ENCODE assay signal across 15 cellular contexts in genomic region chr11:69867076-69868002, GRCh38. TPM values are rescaled to one million over a fixed set of nuclear protein-coding genes. Genes with fewer than 3 reads are reported as not detected.
DNase-seq lines count a peak whose midpoint lies in the region; ATAC-seq and TF ChIP-seq lines count a peak whose summit lies in the region.
"Had no signal": no experiment of that assay in that cellular context is flagged by ENCODE, and none has a peak within 500 bp of the region (broad histone marks: within the 10 kb centered on the region; RNA-seq: fewer than 3 reads in every experiment).

No MANE protein-coding gene starts in this region.

- peaks cover 6% of the 10 kb centered on the region; the same call in 1 of the 2 replicates for H3K9me1 ChIP-seq in IMR-90 (ENCODE audit: insufficient read depth, low read length)

- H3K4me3 ChIP-seq in IMR-90 (ENCODE audit: insufficient read depth, low read depth, low read length) (no peak overlapping the region), coronary artery (no peak overlapping the region), vagina (no peak overlapping the region), MM.1S (ENCODE audit: low read length) (no peak overlapping the region)
- H3K4me3 ChIP-seq: ascending aorta had no signal

- in situ Hi-C loops in IMR-90 (cut with MboI; ENCODE audit: low sequenced_read_pairs): no loop called here

- 73% methylated on average over 17 of the region's 30 CpGs; no CpG with 5 or more reads in 1 of the 2 experiments for WGBS in IMR-90 (ENCODE audit: extremely low coverage in 2 of 2, insufficient read length in 1 of 2), 2 experiments

- peaks cover 82% of the 10 kb centered on the region for H3K4me1 Mint-ChIP-seq in nephron progenitor cell
- H3K4me1 Mint-ChIP-seq: stimulated activated memory B cell treated with anti-CD40 and anti-IgM and Interleukin-4, amounts not matched to agents 10 μg/mL and 1 μg/mL and 100 μg/mL, for 72 hours had no signal

- H3K4me1 ChIP-seq in IMR-90 (ENCODE audit: control insufficient read depth, insufficient read depth, low read length) (peaks cover 2% of the 10 kb centered on the region; the same call in 1 of the 2 replicates), vagina (no peaks in the 10 kb centered on the region), MM.1S (ENCODE audit: low read length) (no peaks in the 10 kb centered on the region)
- H3K4me1 ChIP-seq: ascending aorta had no signal

- intact Hi-C loops in IMR-90 (cut with micrococcal nuclease): no loop called here
- intact Hi-C loops in vagina (cut with DNase I): no loop called here

- POLR2A ChIA-PET in IMR-90 (lab: Charles Lee; ENCODE audit: unreplicated experiment): no interaction called here

- dilution Hi-C loops in IMR-90 (cut with HindIII; ENCODE audit: low sequenced_read_pairs, unreplicated experiment): no loop called here

- H3K56ac ChIP-seq in IMR-90 (ENCODE audit: extremely low read depth, insufficient read depth, low read length): no peak overlapping the region

- no peaks in the 10 kb centered on the region for H3K9me3 Mint-ChIP-seq in nephron progenitor cell
- H3K9me3 Mint-ChIP-seq: CD4-positive, alpha-beta T cell had no signal

- TF ChIP-seq POLR2A in IMR-90 (IDR thresholded peaks at IDR 0.05; ENCODE audit: low read depth, low read length) (no peak), vagina (IDR thresholded peaks at IDR 0.05) (no peak)

- peak overlapping the region; percentile 9 for H3K27ac Mint-ChIP-seq in nephron progenitor cell
- H3K27ac Mint-ChIP-seq: CD4-positive, alpha-beta T cell; stimulated activated memory B cell treated with anti-CD40 and anti-IgM and Interleukin-4, amounts not matched to agents 10 μg/mL and 1 μg/mL and 100 μg/mL, for 72 hours had no signal

- H3K4me3 Mint-ChIP-seq in nephron progenitor cell: peak overlapping the region; percentile 12
- H3K4me3 Mint-ChIP-seq: CD4-positive, alpha-beta T cell; stimulated activated memory B cell treated with anti-CD40 and anti-IgM and Interleukin-4, amounts not matched to agents 10 μg/mL and 1 μg/mL and 100 μg/mL, for 72 hours had no signal

- no peaks in the 10 kb centered on the region for H3K79me1 ChIP-seq in IMR-90 (ENCODE audit: low read depth in 1 of 2, low read length in 2 of 2)

- H3K23ac ChIP-seq in IMR-90 (ENCODE audit: low read depth, low read length): no peak overlapping the region

- H4K5ac ChIP-seq in IMR-90 (ENCODE audit: low read depth, low read length): no peak overlapping the region

- H3K18ac ChIP-seq in IMR-90 (ENCODE audit: low read depth, low read length): no peak overlapping the region

- H4K20me1 ChIP-seq in IMR-90 (ENCODE audit: insufficient read depth, low read length) (no peaks in the 10 kb centered on the region), MM.1S (ENCODE audit: insufficient read depth, low read length) (no peaks in the 10 kb centered on the region)

- H3K36me3 Mint-ChIP-seq in nephron progenitor cell (ENCODE audit: low read depth): no peaks in the 10 kb centered on the region
- H3K36me3 Mint-ChIP-seq: stimulated activated memory B cell treated with anti-CD40 and anti-IgM and Interleukin-4, amounts not matched to agents 10 μg/mL and 1 μg/mL and 100 μg/mL, for 72 hours had no signal

- H2BK15ac ChIP-seq in IMR-90 (ENCODE audit: low read depth, low read length): no peak overlapping the region

- H2BK5ac ChIP-seq in IMR-90 (ENCODE audit: low read depth, low read length, poor library complexity, severe bottlenecking): no peak overlapping the region

- TF ChIP-seq CTCF in IMR-90 (conservative IDR thresholded peaks at IDR 0.05; ENCODE audit: low read depth, low read length) (no peak), coronary artery (IDR thresholded peaks at IDR 0.05) (no peak), nephron progenitor cell (IDR thresholded peaks at IDR 0.05) (no peak), vagina (IDR thresholded peaks at IDR 0.05) (no peak), MM.1S (IDR thresholded peaks at IDR 0.05; ENCODE audit: low read length) (no peak)

- H2AK9ac ChIP-seq in IMR-90 (replicated peaks; ENCODE audit: low read depth, low read length, poor library complexity): peak overlapping the region; percentile 66

- H3K4ac ChIP-seq in IMR-90 (ENCODE audit: low read depth, low read length): no peak overlapping the region

- BruUV-seq in IMR-90 (replicated peaks; lab: Mats Ljungman, UMichigan): no TSS peak

- no peak overlapping the region for H4K91ac ChIP-seq in IMR-90 (ENCODE audit: insufficient read depth, low read depth, low read length)

- H3K4me2 ChIP-seq in IMR-90 (ENCODE audit: low read depth, low read length): no peak overlapping the region
- no peak overlapping the region for H3K4me2 ChIP-seq in MM.1S (ENCODE audit: low read depth, low read length)

- ATAC-seq in IMR-90 (ENCODE audit: low read depth): no peak
- ATAC-seq: stimulated activated memory B cell treated with anti-CD40 and anti-IgM and Interleukin-4, amounts not matched to agents 10 μg/mL and 1 μg/mL and 100 μg/mL, for 72 hours had no signal

- CTCF ChIA-PET in IMR-90 (lab: Yijun Ruan, JAX): no interaction called here

- 0 out of 2 replicates have a peak overlapping the region, but pooled peaks have one; percentile 14 for H2AK5ac ChIP-seq in IMR-90 (ENCODE audit: low read depth, low read length)

- H3K36me3 ChIP-seq in IMR-90 (ENCODE audit: control insufficient read depth, insufficient read depth, low read length): no peaks in the 10 kb centered on the region
- no peaks in the 10 kb centered on the region for H3K36me3 ChIP-seq in vagina
- no peaks in the 10 kb centered on the region for H3K36me3 ChIP-seq in MM.1S (replicated peaks; ENCODE audit: insufficient read depth, low read length)
- H3K36me3 ChIP-seq: ascending aorta, WERI-Rb-1 had no signal

- no peak overlapping the region for H2BK20ac ChIP-seq in IMR-90 (ENCODE audit: low read depth, low read length)

- no peak overlapping the region for H2BK120ac ChIP-seq in IMR-90 (ENCODE audit: low read depth, low read length)

- H3K79me2 ChIP-seq in MM.1S (ENCODE audit: low read length): no peaks in the 10 kb centered on the region

- H3K27ac ChIP-seq in IMR-90 (ENCODE audit: insufficient read depth, low read length) (no peak overlapping the region), coronary artery (no peak overlapping the region), vagina (no peak overlapping the region), MM.1S (ENCODE audit: low read length) (no peak overlapping the region)
- H3K27ac ChIP-seq: ascending aorta, WERI-Rb-1 had no signal

- H3K9me3 ChIP-seq in IMR-90 (ENCODE audit: control insufficient read depth, insufficient read depth, low read length): no peaks in the 10 kb centered on the region
- H3K9me3 ChIP-seq in vagina: no peaks in the 10 kb centered on the region
- no peaks in the 10 kb centered on the region for H3K9me3 ChIP-seq in MM.1S (replicated peaks; ENCODE audit: insufficient read depth, low read length)
- H3K9me3 ChIP-seq: ascending aorta had no signal

- DNase-seq in EH (ENCODE audit: low read depth): peak; percentile 45
- peak; percentile 53 for DNase-seq in IMR-90
- peak; percentile 69 for DNase-seq in coronary artery (ENCODE audit: low spot score)
- DNase-seq in nephron progenitor cell: no peak
- no peak for DNase-seq in vagina (ENCODE audit: extremely low spot score in 2 of 2)
- no peak for DNase-seq in stimulated activated CD4-positive, alpha-beta T cell treated with anti-CD3 and anti-CD28 coated beads, Interleukin-2, amount 100 ng/mL, for 24 hours
- no peak for DNase-seq in MM.1S
- no peak for DNase-seq in DMS79 (lab: John Stamatoyannopoulos, UW)
- DNase-seq: CD4-positive, alpha-beta T cell; HCEC 1CT; NCI-H446 treated with DMSO at 0.1 percent for 48 hours; SIG-M5; WERI-Rb-1 had no signal

- no peaks in the 10 kb centered on the region for H3K9me2 ChIP-seq in MM.1S (replicated peaks; ENCODE audit: insufficient read depth, low read length)

- H3F3A ChIP-seq in MM.1S (ENCODE audit: insufficient read depth, low read length): no peaks in the 10 kb centered on the region

- H4K8ac ChIP-seq in IMR-90 (ENCODE audit: low read depth in 2 of 2, low read length in 2 of 2): no peak overlapping the region

- H3K27me3 Mint-ChIP-seq in nephron progenitor cell (ENCODE audit: low read depth, poor library complexity): peaks cover 16% of the 10 kb centered on the region

- H3K9ac ChIP-seq in IMR-90 (ENCODE audit: low read depth, low read length): no peak overlapping the region
- no peak overlapping the region for H3K9ac ChIP-seq in MM.1S (ENCODE audit: low read length)

- no peak overlapping the region for H3K14ac ChIP-seq in IMR-90 (replicated peaks; ENCODE audit: low read depth, low read length)

- no peak for TF ChIP-seq RAD21 in IMR-90 (IDR thresholded peaks at IDR 0.05; ENCODE audit: low read length)

- peaks cover 48% of the 10 kb centered on the region for H3K27me3 ChIP-seq in IMR-90 (ENCODE audit: control insufficient read depth, insufficient read depth, low read length)
- no peaks in the 10 kb centered on the region for H3K27me3 ChIP-seq in vagina
- H3K27me3 ChIP-seq in MM.1S (replicated peaks; ENCODE audit: insufficient read depth, low read length): peaks cover 88% of the 10 kb centered on the region
- H3K27me3 ChIP-seq: ascending aorta had no signal

- H2AFZ ChIP-seq in IMR-90 (replicated peaks; ENCODE audit: low read length, poor library complexity) (peak overlapping the region; percentile 70), MM.1S (ENCODE audit: low read length) (no peak overlapping the region)

TF ChIP-seq in IMR-90, 13 proteins besides CTCF, POLR2A, EP300 and RAD21 (continues in another document):
- TF ChIP-seq CEBPB (IDR thresholded peaks at IDR 0.05; ENCODE audit: low read depth, low read length): no peak
- TF ChIP-seq MAZ (IDR thresholded peaks at IDR 0.05; ENCODE audit: borderline replicate concordance, low read depth, low read length): no peak
- TF ChIP-seq MAFK (IDR thresholded peaks at IDR 0.05; ENCODE audit: low read depth, low read length): no peak
- no peak for TF ChIP-seq CHD1 (IDR thresholded peaks at IDR 0.05; ENCODE audit: low read depth, low read length)
- no peak for TF ChIP-seq RFX5 (IDR thresholded peaks at IDR 0.05; ENCODE audit: low read depth, low read length)
- TF ChIP-seq USF2 (IDR thresholded peaks at IDR 0.05; ENCODE audit: low read depth, low read length): no peak
- TF ChIP-seq MXI1 (IDR thresholded peaks at IDR 0.05; ENCODE audit: borderline replicate concordance, low read depth, low read length): no peak
- TF ChIP-seq SMC3 (IDR thresholded peaks at IDR 0.05; ENCODE audit: low read depth, low read length): no peak

RNA-seq across cellular contexts. Expression of gene FGF3, which starts 48.1 kb away (rescaled TPM):
- total RNA-seq in IMR-90 (2012; rRNA removed) (not detected in 2 replicates), vagina (not detected)
- not detected in 2 replicates for polyA plus RNA-seq in IMR-90 (2012; rRNA removed)
- polyA plus RNA-seq in IMR-90 (2012; cell fraction: cytosol; rRNA removed): not detected in 2 replicates
- not detected in 2 replicates for polyA plus RNA-seq in IMR-90 (2012; cell fraction: nucleus; rRNA removed; ENCODE audit: low replicate concordance)
- total RNA-seq: ascending aorta; CD4-positive, alpha-beta T cell had no signal

Comparison
In these comparisons a context has a peak if more than half of its experiments do, and no peak if none do; other contexts are left out.
1. DNase-seq: peak in EH (single experiment), IMR-90 (single experiment) and coronary artery (single experiment); none in nephron progenitor cell (single experiment), vagina (0 of 2), stimulated activated CD4-positive, alpha-beta T cell treated with anti-CD3 and anti-CD28 coated beads, Interleukin-2, amount 100 ng/mL, for 24 hours (0 of 2), MM.1S (single experiment) and DMS79 (single experiment).